In the genomic region with DNA sequence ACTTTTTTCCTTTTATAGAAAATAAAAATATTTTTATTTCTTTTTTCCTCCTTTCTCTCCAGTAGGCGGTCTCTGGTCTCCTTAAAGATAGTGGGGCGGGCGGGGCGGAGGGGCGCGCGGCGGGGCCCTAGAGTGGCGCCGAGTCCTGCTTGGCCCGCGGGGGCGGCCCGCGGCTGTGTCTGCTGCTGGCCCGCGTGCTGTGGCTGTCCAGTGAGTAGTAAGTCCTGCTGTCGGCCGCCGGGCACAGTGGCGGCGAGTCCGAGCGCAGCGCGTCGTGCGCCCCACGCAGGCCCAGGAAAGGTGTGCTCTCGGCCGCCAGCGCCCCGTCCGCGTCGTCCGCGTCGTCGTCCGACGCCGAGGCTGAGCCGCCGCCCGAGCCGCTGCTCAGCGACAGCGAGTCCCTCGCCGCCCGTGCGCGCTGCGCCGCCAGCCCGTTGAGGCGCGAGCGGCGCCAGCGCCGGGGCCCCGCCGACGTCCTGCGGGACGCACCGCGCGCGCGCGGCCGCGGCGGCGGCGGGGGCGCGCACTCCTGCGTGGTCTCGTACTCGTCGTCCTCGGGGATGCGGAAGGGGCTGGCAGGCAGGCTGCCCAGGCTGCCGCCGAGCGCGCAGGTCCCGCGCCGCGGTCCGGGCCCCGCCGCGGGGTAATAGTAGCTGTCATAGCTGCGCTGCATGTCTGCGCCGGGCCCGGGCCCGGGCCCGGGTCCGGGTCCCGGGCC, we compare ENCODE assay signal across 8 cellular contexts. TPM values are rescaled to one million over a fixed set of nuclear protein-coding genes. Genes with fewer than 3 reads are reported as not detected.
DNase-seq lines count a peak whose midpoint lies in the region; ATAC-seq and TF ChIP-seq lines count a peak whose summit lies in the region.

No MANE protein-coding gene starts in this region.

- TF ChIP-seq EP300 in tibial nerve (IDR thresholded peaks at IDR 0.05), result no peak

- intact Hi-C loops in heart left ventricle (cut with DNase I), result loop anchor here in 5 of 10 donors (5.0 to 10.0 kb wide), 3 partner anchors 61 to 331 kb away; no protein-coding TSS in a partner anchor
- intact Hi-C loops in posterior cingulate gyrus (cut with DNase I), result no loop called here

- H3K4me3 ChIP-seq in SK-N-MC (peak overlapping the region; percentile 77), heart left ventricle (peak overlapping the region; percentile 39 to 82 (median 66)), tibial nerve (peak overlapping the region; percentile 51 to 75 (median 69))

- H3K9me3 ChIP-seq in SK-N-MC (ENCODE audit: low read depth, low read length) (no peaks in the 10 kb centered on the region), heart left ventricle (no peaks in the 10 kb centered on the region), tibial nerve (no peaks in the 10 kb centered on the region)

- H3K4me1 ChIP-seq in heart left ventricle (peaks cover 0 to 29% (median 9%) of the 10 kb centered on the region in 12 donors), tibial nerve (peaks cover 0 to 18% (median 0%) of the 10 kb centered on the region in 4 donors)

- peak overlapping the region; percentile 73 for H3K4me3 Mint-ChIP-seq in activated naive CD4-positive, alpha-beta T cell treated with anti-CD3 and anti-CD28 coated beads, Interleukin-2, amount 50 U/mL, for 24 hours

- H3K27me3 Mint-ChIP-seq in activated naive CD4-positive, alpha-beta T cell treated with anti-CD3 and anti-CD28 coated beads, Interleukin-2, amount 50 U/mL, for 24 hours, result peaks cover 4% of the 10 kb centered on the region

- no peaks in the 10 kb centered on the region for H3K36me3 ChIP-seq in SK-N-MC (ENCODE audit: insufficient read depth, low read length)
- peaks cover 0 to 26% (median 9%) of the 10 kb centered on the region in 9 donors for H3K36me3 ChIP-seq in heart left ventricle
- H3K36me3 ChIP-seq in tibial nerve, result peaks cover 0 to 17% (median 0%) of the 10 kb centered on the region in 3 donors

- DNase-seq in SK-N-MC (ENCODE audit: low read depth, low spot score), result no peak
- DNase-seq in heart left ventricle, result peak; percentile 46 to 80 (median 61)
- peak; percentile 37 to 96 (median 69) for DNase-seq in posterior cingulate gyrus
- no peak for DNase-seq in tibial nerve (ENCODE audit: low spot score in 2 of 2)
- DNase-seq in NK-92 treated with Interleukin-12 subunit alpha and Interleukin-12 subunit beta, amount 100 ng/mL, for 24 hours (lab: John Stamatoyannopoulos, UW), result no peak

- H3K27ac Mint-ChIP-seq in activated naive CD4-positive, alpha-beta T cell treated with anti-CD3 and anti-CD28 coated beads, Interleukin-2, amount 50 U/mL, for 24 hours, result no peak overlapping the region

- no peak for TF ChIP-seq POLR2A in heart left ventricle (IDR thresholded peaks at IDR 0.05)
- no peak for TF ChIP-seq POLR2A in tibial nerve (IDR thresholded peaks at IDR 0.05)

- no peaks in the 10 kb centered on the region for H3K36me3 Mint-ChIP-seq in activated naive CD4-positive, alpha-beta T cell treated with anti-CD3 and anti-CD28 coated beads, Interleukin-2, amount 50 U/mL, for 24 hours

- TF ChIP-seq CTCF in heart left ventricle (IDR thresholded peaks at IDR 0.05), result no peak
- TF ChIP-seq CTCF in tibial nerve (IDR thresholded peaks at IDR 0.05), result peak in 1 of 5 experiments; percentile 38

- ATAC-seq in GM18520 (IDR thresholded peaks at IDR 0.05; ENCODE audit: unreplicated experiment) (peak; percentile 64), HG02885 (IDR thresholded peaks at IDR 0.05; ENCODE audit: poor library complexity, unreplicated experiment) (peak; percentile 76), heart left ventricle (peak in 3 of 4 donors; percentile 44 to 69 (median 66))

- 1 to 12% (median 5%) methylated on average over 28 to 107 of the region's 107 CpGs for WGBS in heart left ventricle, 4 donors
- 1 to 5% methylated on average over 17 to 32 of the region's 107 CpGs for WGBS in tibial nerve, 2 donors

- H3K9me3 Mint-ChIP-seq in activated naive CD4-positive, alpha-beta T cell treated with anti-CD3 and anti-CD28 coated beads, Interleukin-2, amount 50 U/mL, for 24 hours, result no peaks in the 10 kb centered on the region

- peaks cover 0 to 9% (median 0%) of the 10 kb centered on the region in 9 donors for H3K27me3 ChIP-seq in heart left ventricle
- H3K27me3 ChIP-seq in tibial nerve, result peaks cover 0 to 11% of the 10 kb centered on the region in 2 donors

- no peak overlapping the region for H3K9ac ChIP-seq in SK-N-MC (ENCODE audit: insufficient read length)

- peaks cover 21% of the 10 kb centered on the region for H3K4me1 Mint-ChIP-seq in activated naive CD4-positive, alpha-beta T cell treated with anti-CD3 and anti-CD28 coated beads, Interleukin-2, amount 50 U/mL, for 24 hours

- H3K27ac ChIP-seq in SK-N-MC (no peak overlapping the region), heart left ventricle (peak overlapping the region in 11 of 12 donors; percentile 28 to 76 (median 55)), tibial nerve (peak overlapping the region in 3 of 4 donors; percentile 59 to 80 (median 71))

RNA-seq across cellular contexts. Expression of gene PSD2, which starts 52.3 kb away (rescaled TPM):
- total RNA-seq in heart left ventricle (under 1 TPM in 2 of 9 donors, not detected in 7; 0.04 to 0.11 TPM), tibial nerve (under 1 TPM in 3 of 4 donors, not detected in 1; under 0.01 to 0.30 (median 0.21) TPM)
- under 1 TPM in 1 of 2 donors, not detected in 1; 0.04 TPM for polyA plus RNA-seq in heart left ventricle

Comparison
In these comparisons a context has a peak if more than half of its experiments do, and no peak if none do; other contexts are left out.
1. DNase-seq: peak in heart left ventricle (5 of 5) and posterior cingulate gyrus (10 of 10); none in SK-N-MC (single experiment), tibial nerve (0 of 2) and NK-92 treated with Interleukin-12 subunit alpha and Interleukin-12 subunit beta, amount 100 ng/mL, for 24 hours (single experiment).
2. Peak in every context shown above with its lines, with median percentiles within 50 percentile points of each other: ATAC-seq and H3K4me3 ChIP-seq.